30 cellular contexts compared by ENCODE assay signal in genomic region chr18:28571929-28572328, GRCh38.
"Had no signal": no experiment of that assay in that cellular context is flagged by ENCODE, and none has a peak within 500 bp of the region (broad histone marks: within the 10 kb centered on the region; RNA-seq: fewer than 3 reads in every experiment).

No MANE protein-coding gene starts in this region.

- H3K36me3 ChIP-seq: neutrophil, ovary, right lobe of liver, sigmoid colon, stomach, thoracic aorta, thyroid gland, tibial nerve, upper lobe of left lung, vagina had no signal

- H3K36me3 Mint-ChIP-seq: natural killer cell treated with Interleukin-12 subunit alpha and Interleukin-12 subunit beta and Interleukin-15 and Interleukin-18, amount 100 ng/mL, for 72 hours; stimulated activated effector memory CD8-positive, alpha-beta T cell treated with anti-CD3 and anti-CD28 coated beads, Interleukin-12 subunit alpha, Interleukin-12 subunit beta, amount 100 ng/mL, for 72 hours; stimulated activated naive B cell treated with anti-CD40 and anti-IgM and Interleukin-4, amounts not matched to agents 10 μg/mL and 1 μg/mL and 100 μg/mL, for 72 hours had no signal

- H3K9ac ChIP-seq: parathyroid adenoma had no signal

- H3K27me3 Mint-ChIP-seq: natural killer cell treated with Interleukin-12 subunit alpha and Interleukin-12 subunit beta and Interleukin-15 and Interleukin-18, amount 100 ng/mL, for 72 hours; progenitor cell of endocrine pancreas; stimulated activated naive B cell treated with anti-CD40 and anti-IgM and Interleukin-4, amounts not matched to agents 10 μg/mL and 1 μg/mL and 100 μg/mL, for 72 hours; stimulated activated naive CD8-positive, alpha-beta T cell treated with anti-CD3 and anti-CD28 coated beads, Interleukin-15, Interleukin-2, amounts not matched to agents 100 ng/mL and 50 ng/mL, for 24 hours had no signal

- DNase-seq: nephron progenitor cell; nucleus accumbens; ovary; posterior cingulate gyrus; psoas muscle; right cardiac atrium; right lobe of liver; sigmoid colon; small intestine; stimulated activated CD4-positive, alpha-beta T cell treated with anti-CD3 and anti-CD28 coated beads, Interleukin-15, amount 100 ng/mL, for 24 hours; stimulated activated CD4-positive, alpha-beta T cell treated with anti-CD3 and anti-CD28 coated beads, Interleukin-2, amount 100 ng/mL, for 24 hours; stimulated activated CD4-positive, alpha-beta T cell treated with anti-CD3 and anti-CD28 coated beads, Interleukin-2, amount 100 ng/mL, for 48 hours; stimulated activated CD4-positive, alpha-beta T cell treated with anti-CD3 and anti-CD28 coated beads, Interleukin-4, amount 100 ng/mL, for 24 hours; stimulated activated naive B cell treated with anti-CD40 and anti-IgM and Interleukin-4, amounts not matched to agents 10 μg/mL and 1 μg/mL and 100 μg/mL, for 72 hours; stimulated activated naive CD4-positive, alpha-beta T cell treated with Interleukin-2 at 50 U/mL for 16 hours; stomach; thyroid gland; trophoblast cell; upper lobe of left lung had no signal

- ATAC-seq: natural killer cell treated with Interleukin-12 subunit alpha and Interleukin-12 subunit beta and Interleukin-15 and Interleukin-18, amount 100 ng/mL, for 72 hours; psoas muscle; right cardiac atrium; right lobe of liver; stimulated activated effector memory CD8-positive, alpha-beta T cell treated with anti-CD3 and anti-CD28 coated beads, Interleukin-12 subunit alpha, Interleukin-12 subunit beta, amount 100 ng/mL, for 72 hours; stimulated activated naive B cell treated with anti-CD40 and anti-IgM and Interleukin-4, amounts not matched to agents 10 μg/mL and 1 μg/mL and 100 μg/mL, for 72 hours had no signal

- H3K9me3 Mint-ChIP-seq: nephron progenitor cell; neural crest cell; stimulated activated naive B cell treated with anti-CD40 and anti-IgM and Interleukin-4, amounts not matched to agents 10 μg/mL and 1 μg/mL and 100 μg/mL, for 72 hours had no signal

- H3K4me1 ChIP-seq: parathyroid adenoma, psoas muscle, right lobe of liver, sigmoid colon, stomach, thyroid gland, tibial nerve, upper lobe of left lung, vagina had no signal

- H3K9me3 ChIP-seq: neutrophil, ovary, psoas muscle, right lobe of liver, sigmoid colon, stomach, thoracic aorta, thyroid gland, tibial nerve, vagina had no signal

- H3K4me3 Mint-ChIP-seq: natural killer cell treated with Interleukin-12 subunit alpha and Interleukin-12 subunit beta and Interleukin-15 and Interleukin-18, amount 100 ng/mL, for 72 hours; nephron progenitor cell; neural crest cell; stimulated activated effector memory CD8-positive, alpha-beta T cell treated with anti-CD3 and anti-CD28 coated beads, Interleukin-12 subunit alpha, Interleukin-12 subunit beta, amount 100 ng/mL, for 72 hours; stimulated activated naive B cell treated with anti-CD40 and anti-IgM and Interleukin-4, amounts not matched to agents 10 μg/mL and 1 μg/mL and 100 μg/mL, for 72 hours; stimulated activated naive CD8-positive, alpha-beta T cell treated with anti-CD3 and anti-CD28 coated beads, Interleukin-15, Interleukin-2, amounts not matched to agents 100 ng/mL and 50 ng/mL, for 24 hours had no signal

- FAIRE-seq: small intestine, urothelium cell line had no signal

- H3K4me1 Mint-ChIP-seq: nephron progenitor cell; neural crest cell; stimulated activated effector memory CD8-positive, alpha-beta T cell treated with anti-CD3 and anti-CD28 coated beads, Interleukin-12 subunit alpha, Interleukin-12 subunit beta, amount 100 ng/mL, for 72 hours; stimulated activated naive B cell treated with anti-CD40 and anti-IgM and Interleukin-4, amounts not matched to agents 10 μg/mL and 1 μg/mL and 100 μg/mL, for 72 hours had no signal

- H3K27ac ChIP-seq: neutrophil, ovary, parathyroid adenoma, psoas muscle, right lobe of liver, sigmoid colon, stomach, thoracic aorta, thyroid gland, tibial nerve, upper lobe of left lung, vagina had no signal

- H3K4me3 ChIP-seq: ovary, psoas muscle, right lobe of liver, sigmoid colon, stomach, thoracic aorta, thyroid gland, tibial nerve, upper lobe of left lung, vagina had no signal

- H3K27me3 ChIP-seq: neutrophil, ovary, right lobe of liver, sigmoid colon, stomach, thyroid gland, tibial nerve, upper lobe of left lung, vagina had no signal

- H3K27ac Mint-ChIP-seq: natural killer cell treated with Interleukin-12 subunit alpha and Interleukin-12 subunit beta and Interleukin-15 and Interleukin-18, amount 100 ng/mL, for 72 hours; nephron progenitor cell; progenitor cell of endocrine pancreas; stimulated activated effector memory CD8-positive, alpha-beta T cell treated with anti-CD3 and anti-CD28 coated beads, Interleukin-12 subunit alpha, Interleukin-12 subunit beta, amount 100 ng/mL, for 72 hours; stimulated activated naive B cell treated with anti-CD40 and anti-IgM and Interleukin-4, amounts not matched to agents 10 μg/mL and 1 μg/mL and 100 μg/mL, for 72 hours; stimulated activated naive CD8-positive, alpha-beta T cell treated with anti-CD3 and anti-CD28 coated beads, Interleukin-15, Interleukin-2, amounts not matched to agents 100 ng/mL and 50 ng/mL, for 24 hours had no signal

- H2AFZ ChIP-seq: parathyroid adenoma had no signal

- H3K79me2 ChIP-seq: parathyroid adenoma had no signal
